8 cellular contexts compared by ENCODE assay signal in genomic region chr15:91142097-91142744, GRCh38. TPM values are rescaled to one million over a fixed set of nuclear protein-coding genes. Genes with fewer than 3 reads are reported as not detected.
DNase-seq lines count a peak whose midpoint lies in the region; ATAC-seq and TF ChIP-seq lines count a peak whose summit lies in the region.

No MANE protein-coding gene starts in this region.

- H3K36me3 ChIP-seq in left ventricle myocardium inferior (no peaks in the 10 kb centered on the region), right atrium auricular region (no peaks in the 10 kb centered on the region), upper lobe of right lung (no peaks in the 10 kb centered on the region)

- H3K4me1 ChIP-seq in left ventricle myocardium inferior (no peaks in the 10 kb centered on the region), right atrium auricular region (no peaks in the 10 kb centered on the region), upper lobe of right lung (no peaks in the 10 kb centered on the region)

- H3K4me3 ChIP-seq in left ventricle myocardium inferior (no peak overlapping the region), right atrium auricular region (no peak overlapping the region), fibroblast of mammary gland (ENCODE audit: control insufficient read depth, low read depth, low read length) (no peak overlapping the region), upper lobe of right lung (no peak overlapping the region)

- H3K27me3 ChIP-seq in left ventricle myocardium inferior (ENCODE audit: low read depth) (no peaks in the 10 kb centered on the region), right atrium auricular region (no peaks in the 10 kb centered on the region), upper lobe of right lung (peaks cover 8% of the 10 kb centered on the region)

- H3K9me3 ChIP-seq in left ventricle myocardium inferior (replicated peaks) (peaks cover 15% of the 10 kb centered on the region), right atrium auricular region (peaks cover 0 to 10% of the 10 kb centered on the region in 2 donors), upper lobe of right lung (no peaks in the 10 kb centered on the region)

- intact Hi-C loops in left ventricle myocardium inferior (cut with micrococcal nuclease) = loop anchor here (10.0 kb wide), 1 partner anchor 77 kb away; no protein-coding TSS in a partner anchor
- intact Hi-C loops in upper lobe of right lung (cut with DNase I) = no loop called here

- no peak overlapping the region for H3K27ac ChIP-seq in left ventricle myocardium inferior (replicated peaks)
- no peak overlapping the region for H3K27ac ChIP-seq in right atrium auricular region
- no peak overlapping the region for H3K27ac ChIP-seq in upper lobe of right lung

- peak; percentile 55 for TF ChIP-seq CTCF in left ventricle myocardium inferior (IDR thresholded peaks at IDR 0.05; ENCODE audit: borderline replicate concordance)
- peak in 1 of 2 donors; percentile 52 for TF ChIP-seq CTCF in right atrium auricular region (IDR thresholded peaks at IDR 0.05)
- peak; percentile 27 for TF ChIP-seq CTCF in fibroblast of mammary gland (conservative IDR thresholded peaks at IDR 0.05; ENCODE audit: control insufficient read depth, insufficient read depth, low read depth, low read length)
- TF ChIP-seq CTCF in upper lobe of right lung (IDR thresholded peaks at IDR 0.05) = peak; percentile 43

- ATAC-seq in upper lobe of right lung (peak; percentile 61), GM19023 (IDR thresholded peaks at IDR 0.05; ENCODE audit: unreplicated experiment) (no peak)

- DNase-seq in left ventricle myocardium inferior (no peak), right atrium auricular region (ENCODE audit: low spot score) (no peak), NOMO-1 treated with dmso at 0.1 percent for 144 hours (lab: John Stamatoyannopoulos, UW; ENCODE audit: unreplicated experiment) (peak; percentile 60), fibroblast of mammary gland (ENCODE audit: low read depth) (peak; percentile 1), upper lobe of right lung (no peak), mucosa of gallbladder (ENCODE audit: low spot score) (no peak)
- DNase-seq in activated CD4-positive, alpha-beta T cell treated with anti-CD3 and anti-CD28 coated beads, Interleukin-2, amount 50 U/mL, for 48 hours = no peak

RNA-seq across cellular contexts. Expression of gene SV2B, which starts 42.2 kb away (rescaled TPM):
- 2.8 TPM for total RNA-seq in left ventricle myocardium inferior
- total RNA-seq in right atrium auricular region = under 1 TPM; 0.24 to 0.56 TPM
- total RNA-seq in upper lobe of right lung = 0.87 TPM
- 0.35 TPM for total RNA-seq in mucosa of gallbladder

Comparison
In these comparisons a context has a peak if more than half of its experiments do, and no peak if none do; other contexts are left out.
1. DNase-seq: peak in NOMO-1 treated with dmso at 0.1 percent for 144 hours (single experiment) and fibroblast of mammary gland (single experiment); none in left ventricle myocardium inferior (single experiment), right atrium auricular region (single experiment), upper lobe of right lung (single experiment), mucosa of gallbladder (single experiment) and activated CD4-positive, alpha-beta T cell treated with anti-CD3 and anti-CD28 coated beads, Interleukin-2, amount 50 U/mL, for 48 hours (0 of 2).